Comparison of ENCODE assay signal across 26 cellular contexts in the genomic region with DNA sequence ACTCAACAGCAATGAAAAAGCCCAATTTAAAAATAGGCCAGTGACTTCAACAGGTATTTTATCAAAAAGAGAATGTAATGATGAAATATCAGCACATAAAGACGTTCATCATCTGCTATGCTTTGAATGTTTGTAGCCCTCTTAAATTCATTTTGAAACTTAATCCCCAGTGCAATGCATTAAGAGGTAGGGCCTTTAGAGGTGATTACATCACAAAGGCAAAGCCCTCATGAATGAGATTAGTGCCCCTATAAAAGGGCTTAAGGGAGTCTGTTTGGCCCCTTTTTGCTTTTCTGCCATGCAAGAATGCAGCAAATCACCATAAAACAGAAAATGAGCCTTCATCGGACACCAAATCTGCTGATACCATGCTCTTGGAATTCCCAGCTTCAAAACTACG.
"Had no signal": no experiment of that assay in that cellular context is flagged by ENCODE, and none has a peak within 500 bp of the region (broad histone marks: within the 10 kb centered on the region; RNA-seq: fewer than 3 reads in every experiment).

No MANE protein-coding gene starts in this region.

- H3K4me1 ChIP-seq: lower lobe of right lung, sigmoid colon, spleen, tibial nerve, uterus had no signal

- H3K4me1 Mint-ChIP-seq: mesothelial cell of epicardium; natural killer cell; nephron progenitor cell; stimulated activated naive CD8-positive, alpha-beta T cell treated with anti-CD3 and anti-CD28 coated beads, Interleukin-15, amount 100 ng/mL, for 72 hours had no signal

- H3K27ac ChIP-seq: lower lobe of right lung, ovary, sigmoid colon, spleen, tibial nerve, uterus had no signal

- H3K9me3 ChIP-seq: ovary had no signal

- DNase-seq: hippocampal formation; kidney glomerular epithelial cell; left cardiac atrium; left ventricle myocardium superior; lower lobe of right lung; mesendoderm; naive B cell; natural killer cell; nephron progenitor cell; ovary; right cardiac atrium; sigmoid colon; small intestine; spleen; stimulated activated CD4-positive, alpha-beta T cell treated with anti-CD3 and anti-CD28 coated beads, Interleukin-4, amount 100 ng/mL, for 4 hours; stimulated activated CD8-positive, alpha-beta memory T cell treated with anti-CD3 and anti-CD28 coated beads, Interleukin-4, amount 100 ng/mL, for 48 hours; stimulated activated naive CD4-positive, alpha-beta T cell treated with Interleukin-2 at 50 U/mL for 16 hours; stimulated activated naive CD8-positive, alpha-beta T cell treated with anti-CD3 and anti-CD28 coated beads, Interleukin-15, amount 100 ng/mL, for 72 hours; substantia nigra; uterus had no signal

- ATAC-seq: left cardiac atrium; left lobe of liver; left ventricle myocardium superior; lower lobe of right lung; natural killer cell; right cardiac atrium; stimulated activated memory B cell treated with anti-CD40 and anti-IgM and Interleukin-4, amounts not matched to agents 10 μg/mL and 1 μg/mL and 100 μg/mL, for 72 hours; stimulated activated naive CD8-positive, alpha-beta T cell treated with anti-CD3 and anti-CD28 coated beads, Interleukin-15, amount 100 ng/mL, for 72 hours had no signal

- H3K27ac Mint-ChIP-seq: mesothelial cell of epicardium; naive B cell; natural killer cell; nephron progenitor cell; progenitor cell of endocrine pancreas; stimulated activated memory B cell treated with anti-CD40 and anti-IgM and Interleukin-4, amounts not matched to agents 10 μg/mL and 1 μg/mL and 100 μg/mL, for 72 hours; type B pancreatic cell had no signal

- H3K36me3 Mint-ChIP-seq: type B pancreatic cell had no signal

- H3K36me3 ChIP-seq: lower lobe of right lung, ovary, sigmoid colon, spleen, tibial nerve, uterus had no signal

- H3K27me3 Mint-ChIP-seq: naive B cell; progenitor cell of endocrine pancreas; stimulated activated memory B cell treated with anti-CD40 and anti-IgM and Interleukin-4, amounts not matched to agents 10 μg/mL and 1 μg/mL and 100 μg/mL, for 72 hours; stimulated activated naive CD8-positive, alpha-beta T cell treated with anti-CD3 and anti-CD28 coated beads, Interleukin-15, amount 100 ng/mL, for 72 hours; type B pancreatic cell had no signal

- H3K4me3 ChIP-seq: lower lobe of right lung, ovary, sigmoid colon, spleen, tibial nerve, uterus had no signal

- H3K27me3 ChIP-seq: ovary, sigmoid colon, spleen, tibial nerve, uterus had no signal

- H3K4me3 Mint-ChIP-seq: mesothelial cell of epicardium; naive B cell; natural killer cell; nephron progenitor cell; stimulated activated memory B cell treated with anti-CD40 and anti-IgM and Interleukin-4, amounts not matched to agents 10 μg/mL and 1 μg/mL and 100 μg/mL, for 72 hours; stimulated activated naive CD8-positive, alpha-beta T cell treated with anti-CD3 and anti-CD28 coated beads, Interleukin-15, amount 100 ng/mL, for 72 hours; type B pancreatic cell had no signal
